In genomic region chr9:127822108-127822507, GRCh38 we compare ENCODE assay signal across 28 cellular contexts.
"Had no signal": no experiment of that assay in that cellular context is flagged by ENCODE, and none has a peak within 500 bp of the region (broad histone marks: within the 10 kb centered on the region; RNA-seq: fewer than 3 reads in every experiment).

No MANE protein-coding gene starts in this region.

- H3K4me1 Mint-ChIP-seq: activated CD4-positive, alpha-beta T cell treated with anti-CD3 and anti-CD28 coated beads, Interleukin-2, amount 10 ng/mL, durations not matched to agents 24 days and 14 days; activated T-helper 17 cell treated with anti-CD3 and anti-CD28 coated beads, Interleukin-2, amount 50 U/mL, for 72 hours; central memory CD8-positive, alpha-beta T cell had no signal

- H3K36me3 Mint-ChIP-seq: activated naive CD8-positive, alpha-beta T cell had no signal

- H3K9me3 Mint-ChIP-seq: activated CD4-positive, alpha-beta T cell treated with anti-CD3 and anti-CD28 coated beads, Interleukin-2, amount 10 ng/mL, durations not matched to agents 24 days and 14 days; activated naive CD4-positive, alpha-beta T cell treated with anti-CD3 and anti-CD28 coated beads for 36 hours; activated T-helper 17 cell treated with anti-CD3 and anti-CD28 coated beads, Interleukin-2, amount 50 U/mL, for 72 hours; brain; central memory CD8-positive, alpha-beta T cell; T-helper 1 cell treated with Interleukin-12 subunit alpha and Interleukin-12 subunit beta and Interleukin-4 antibody, amounts not matched to agents 30 μg/mL and 1 μg/mL, for 36 hours; WTC11 had no signal

- H3K27ac Mint-ChIP-seq: activated CD4-positive, alpha-beta T cell treated with anti-CD3 and anti-CD28 coated beads, Interleukin-2, amount 10 ng/mL, durations not matched to agents 24 days and 14 days; activated naive CD4-positive, alpha-beta T cell treated with anti-CD3 and anti-CD28 coated beads for 36 hours; activated naive CD8-positive, alpha-beta T cell; activated T-helper 17 cell treated with anti-CD3 and anti-CD28 coated beads, Interleukin-2, amount 50 U/mL, for 72 hours; T-helper 1 cell treated with Interleukin-12 subunit alpha and Interleukin-12 subunit beta and Interleukin-4 antibody, amounts not matched to agents 30 μg/mL and 1 μg/mL, for 36 hours; WTC11 had no signal

- DNase-seq: activated CD4-positive, alpha-beta T cell treated with anti-CD3 and anti-CD28 coated beads, Interleukin-2, amount 10 ng/mL, durations not matched to agents 24 days and 14 days; activated CD4-positive, alpha-beta T cell treated with anti-CD3 and anti-CD28 coated beads, Interleukin-2, amount 50 U/mL, for 48 hours; activated CD4-positive, CD25-positive, alpha-beta regulatory T cell treated with anti-CD3 and anti-CD28 coated beads, Interleukin-2, amount 50 U/mL, for 72 hours; activated gamma-delta T cell; activated naive CD4-positive, alpha-beta T cell treated with anti-CD3 and anti-CD28 coated beads for 36 hours; activated T-cell treated with anti-CD3 and anti-CD28 coated beads for 4 hours; activated T-cell treated with anti-CD3 and anti-CD28 coated beads, Interleukin-2, amount 50 U/mL, for 48 hours; amygdala; Karpas-422; MM.1S; NCI-H1105 treated with DMSO at 0.1 percent for 48 hours; NCI-H1436 treated with DMSO at 0.1 percent for 48 hours; NCI-H187; NCI-H2081; NCI-H446 treated with DMSO at 0.1 percent for 48 hours; NCI-H526; NCI-H82; OCI-M1; RPMI8226 had no signal

- H3K4me3 Mint-ChIP-seq: activated CD4-positive, alpha-beta T cell treated with anti-CD3 and anti-CD28 coated beads, Interleukin-2, amount 10 ng/mL, durations not matched to agents 24 days and 14 days; activated naive CD4-positive, alpha-beta T cell treated with anti-CD3 and anti-CD28 coated beads for 36 hours; activated naive CD8-positive, alpha-beta T cell; activated T-helper 17 cell treated with anti-CD3 and anti-CD28 coated beads, Interleukin-2, amount 50 U/mL, for 72 hours; brain; central memory CD8-positive, alpha-beta T cell; T-helper 1 cell treated with Interleukin-12 subunit alpha and Interleukin-12 subunit beta and Interleukin-4 antibody, amounts not matched to agents 30 μg/mL and 1 μg/mL, for 36 hours; WTC11 had no signal

- H3K27me3 Mint-ChIP-seq: activated CD4-positive, alpha-beta T cell treated with anti-CD3 and anti-CD28 coated beads, Interleukin-2, amount 10 ng/mL, durations not matched to agents 24 days and 14 days; activated naive CD8-positive, alpha-beta T cell; activated T-helper 17 cell treated with anti-CD3 and anti-CD28 coated beads, Interleukin-2, amount 50 U/mL, for 72 hours; central memory CD8-positive, alpha-beta T cell had no signal

- ATAC-seq: activated T-helper 17 cell treated with anti-CD3 and anti-CD28 coated beads, Interleukin-2, amount 50 U/mL, for 72 hours; Panc1; Right ventricle myocardium inferior; SK-N-SH treated with all-trans-retinoic acid at 6 μM for 48 hours; WTC11 had no signal
